Comparison of ENCODE assay signal across 10 cellular contexts in genomic region chr17:40021471-40021961, GRCh38. TPM values are rescaled to one million over a fixed set of nuclear protein-coding genes. Genes with fewer than 3 reads are reported as not detected.
DNase-seq lines count a peak whose midpoint lies in the region; ATAC-seq, FAIRE-seq and TF ChIP-seq lines count a peak whose summit lies in the region.
"Had no signal": no experiment of that assay in that cellular context is flagged by ENCODE, and none has a peak within 500 bp of the region (broad histone marks: within the 10 kb centered on the region; RNA-seq: fewer than 3 reads in every experiment).

No MANE protein-coding gene starts in this region.

- dilution Hi-C loops in keratinocyte (cut with MboI; ENCODE audit: extremely low pct_ligation_motif_present, low sequenced_read_pairs), result no loop called here

- peaks cover 4 to 42% (median 5%) of the 10 kb centered on the region in 5 donors for H3K36me3 Mint-ChIP-seq in naive thymus-derived CD4-positive, alpha-beta T cell

- FAIRE-seq in keratinocyte (lab: Jason Lieb, UNC), result peak; percentile 95
- FAIRE-seq: small intestine had no signal

- peak overlapping the region; percentile 56 for H3K4me2 ChIP-seq in keratinocyte (ENCODE audit: control insufficient read depth, extremely low read depth, insufficient read depth, low read depth, low read length)

- H3K36me3 ChIP-seq in left ventricle myocardium inferior, result peaks cover 68% of the 10 kb centered on the region
- peaks cover 3 to 38% of the 10 kb centered on the region in 2 experiments for H3K36me3 ChIP-seq in keratinocyte (ENCODE audit: control insufficient read depth in 2 of 2, extremely low read depth in 1 of 2, insufficient read depth in 2 of 2, low read length in 2 of 2)
- peaks cover 4 to 70% (median 5%) of the 10 kb centered on the region in 3 experiments for H3K36me3 ChIP-seq in naive thymus-derived CD4-positive, alpha-beta T cell (ENCODE audit: control insufficient read depth in 2 of 3, insufficient read depth in 3 of 3, low read length in 3 of 3)

- no peaks in the 10 kb centered on the region for H3K27me3 Mint-ChIP-seq in naive thymus-derived CD4-positive, alpha-beta T cell

- H4K20me1 ChIP-seq in keratinocyte (ENCODE audit: control insufficient read depth, extremely low read depth, insufficient read depth, low read length), result no peaks in the 10 kb centered on the region

- peak overlapping the region in 1 of 9 donors; percentile 43 for H3K27ac Mint-ChIP-seq in naive thymus-derived CD4-positive, alpha-beta T cell

- POLR2A ChIA-PET in naive thymus-derived CD4-positive, alpha-beta T cell (lab: Charles Lee), result no interaction called here

- H3K4me3 ChIP-seq in left ventricle myocardium inferior, result no peak overlapping the region
- H3K4me3 ChIP-seq in keratinocyte (ENCODE audit: control insufficient read depth in 2 of 3, extremely low read depth in 1 of 3, insufficient read depth in 2 of 3, low read depth in 1 of 3, low read length in 3 of 3), result peak overlapping the region in 1 of 3 experiments; percentile 15
- no peak overlapping the region for H3K4me3 ChIP-seq in naive thymus-derived CD4-positive, alpha-beta T cell (ENCODE audit: low read length)

- peaks cover 2% of the 10 kb centered on the region for H3K79me2 ChIP-seq in keratinocyte (ENCODE audit: control insufficient read depth, insufficient read depth, low read length)

- intact Hi-C loops in left ventricle myocardium inferior (cut with micrococcal nuclease), result no loop called here
- intact Hi-C loops in Right ventricle myocardium inferior (cut with DNase I), result no loop called here
- intact Hi-C loops in naive thymus-derived CD4-positive, alpha-beta T cell (cut with micrococcal nuclease), result no loop called here

- ATAC-seq in Right ventricle myocardium inferior, result no peak
- no peak for ATAC-seq in GM19351 (IDR thresholded peaks at IDR 0.05; ENCODE audit: unreplicated experiment)
- no peak for ATAC-seq in naive thymus-derived CD4-positive, alpha-beta T cell
- ATAC-seq in HG02571 (IDR thresholded peaks at IDR 0.05; ENCODE audit: unreplicated experiment), result no peak

- H3K4me1 ChIP-seq in left ventricle myocardium inferior (peaks cover 70% of the 10 kb centered on the region), keratinocyte (ENCODE audit: control insufficient read depth, extremely low read depth, insufficient read depth, low read length) (peaks cover 55% of the 10 kb centered on the region)
- H3K4me1 ChIP-seq in naive thymus-derived CD4-positive, alpha-beta T cell (ENCODE audit: control insufficient read depth in 2 of 2, insufficient read depth in 2 of 2, low read length in 2 of 2), result peaks cover 6 to 18% of the 10 kb centered on the region in 2 donors

- H3K9me3 Mint-ChIP-seq in naive thymus-derived CD4-positive, alpha-beta T cell, result no peaks in the 10 kb centered on the region

- no peaks in the 10 kb centered on the region for H3K9me3 ChIP-seq in left ventricle myocardium inferior (replicated peaks)
- H3K9me3 ChIP-seq in keratinocyte (ENCODE audit: control insufficient read depth, low read depth, low read length), result no peaks in the 10 kb centered on the region
- no peaks in the 10 kb centered on the region for H3K9me3 ChIP-seq in naive thymus-derived CD4-positive, alpha-beta T cell (ENCODE audit: control insufficient read depth in 2 of 3, low read length in 3 of 3)

- H3K9ac ChIP-seq in keratinocyte (ENCODE audit: control insufficient read depth, extremely low read depth, insufficient read depth, low read length), result peak overlapping the region; percentile 76

- no peak for DNase-seq in left ventricle myocardium inferior
- DNase-seq in Right ventricle myocardium inferior (ENCODE audit: missing footprints), result no peak
- peak; percentile 67 for DNase-seq in amniotic epithelial cell (ENCODE audit: low read depth)
- peak; percentile 98 for DNase-seq in keratinocyte (ENCODE audit: low read depth, low spot score)
- no peak for DNase-seq in naive thymus-derived CD4-positive, alpha-beta T cell
- no peak for DNase-seq in OCI-M1 (lab: John Stamatoyannopoulos, UW)
- DNase-seq: AML-193, small intestine had no signal

- H2AFZ ChIP-seq in keratinocyte (ENCODE audit: control insufficient read depth, low read length), result no peak overlapping the region

- H3K4me3 Mint-ChIP-seq in naive thymus-derived CD4-positive, alpha-beta T cell, result no peak overlapping the region

- H3K9me1 ChIP-seq in keratinocyte (ENCODE audit: control insufficient read depth, extremely low read depth, insufficient read depth, low read length), result peaks cover 2% of the 10 kb centered on the region

- no peak for TF ChIP-seq CTCF in left ventricle myocardium inferior (IDR thresholded peaks at IDR 0.05; ENCODE audit: borderline replicate concordance)
- TF ChIP-seq CTCF in keratinocyte (optimal IDR thresholded peaks at IDR 0.05 in 1 of 3, IDR thresholded peaks at IDR 0.05 in 1 of 3, conservative IDR thresholded peaks at IDR 0.05 in 1 of 3; ENCODE audit: extremely low read depth in 1 of 3, insufficient read depth in 2 of 3, low read length in 3 of 3), result no peak

- H3K27ac ChIP-seq in left ventricle myocardium inferior (replicated peaks), result peak overlapping the region; percentile 23
- peak overlapping the region; percentile 89 for H3K27ac ChIP-seq in keratinocyte (ENCODE audit: control insufficient read depth, insufficient read depth, low read length)
- H3K27ac ChIP-seq in naive thymus-derived CD4-positive, alpha-beta T cell (ENCODE audit: low read depth, low read length), result no peak overlapping the region

- CTCF ChIA-PET in naive thymus-derived CD4-positive, alpha-beta T cell (lab: Charles Lee), result interaction anchor here (1.4 to 1.5 kb wide), 3 partner anchors 16 to 147 kb away, joined by 4 to 6 read pairs (median 5); no protein-coding TSS in a partner anchor

- H3K4me1 Mint-ChIP-seq in naive thymus-derived CD4-positive, alpha-beta T cell, result peaks cover 7 to 17% (median 15%) of the 10 kb centered on the region in 7 donors

- no peaks in the 10 kb centered on the region for H3K27me3 ChIP-seq in left ventricle myocardium inferior (ENCODE audit: low read depth)
- H3K27me3 ChIP-seq in keratinocyte (ENCODE audit: control insufficient read depth, extremely low read depth, insufficient read depth, low read length), result no peaks in the 10 kb centered on the region
- no peaks in the 10 kb centered on the region for H3K27me3 ChIP-seq in naive thymus-derived CD4-positive, alpha-beta T cell (ENCODE audit: control insufficient read depth in 2 of 2, insufficient read depth in 2 of 2, low read length in 2 of 2)

RNA-seq across cellular contexts. Expression of gene CSF3, which starts 6.3 kb away (rescaled TPM):
- total RNA-seq in left ventricle myocardium inferior, result not detected
- total RNA-seq in Right ventricle myocardium inferior, result not detected
- 0.19 to 0.84 TPM (median 0.76 TPM) in 3 replicates for polyA plus RNA-seq in keratinocyte
- polyA plus RNA-seq in keratinocyte (2011; ENCODE audit: low read depth), result not detected
- 0.26 and 0.30 TPM in 2 replicates for polyA plus RNA-seq in keratinocyte (2011; cell fraction: cytosol; rRNA removed)
- polyA plus RNA-seq in keratinocyte (2011; cell fraction: nucleus; rRNA removed), result 0.43 and 0.45 TPM in 2 replicates
- 0.66 TPM in 1 of 2 replicates, not detected in the other for polyA plus RNA-seq in keratinocyte (2012; ENCODE audit: low replicate concordance)
- 0.19 to 0.72 TPM (median 0.40 TPM) in 3 replicates for polyA minus RNA-seq in keratinocyte
- polyA minus RNA-seq in keratinocyte (2011; cell fraction: cytosol; rRNA and poly(A)+ RNA removed), result not detected
- 0.53 TPM in 1 of 2 replicates, not detected in the other for polyA minus RNA-seq in keratinocyte (2011; cell fraction: nucleus; rRNA and poly(A)+ RNA removed)
- total RNA-seq in naive thymus-derived CD4-positive, alpha-beta T cell, result not detected
- not detected for polyA plus RNA-seq in naive thymus-derived CD4-positive, alpha-beta T cell

RNA-seq across cellular contexts. Expression of gene MED24, which starts 32.7 kb away (rescaled TPM):
- total RNA-seq in left ventricle myocardium inferior, result 58.2 TPM
- total RNA-seq in Right ventricle myocardium inferior, result 53.9 TPM
- polyA plus RNA-seq in keratinocyte, result 45.3 to 77.3 TPM (median 47.2 TPM) in 3 replicates
- polyA plus RNA-seq in keratinocyte (2011; ENCODE audit: low read depth), result 20.0 TPM
- 54.1 and 62.2 TPM in 2 replicates for polyA plus RNA-seq in keratinocyte (2011; cell fraction: cytosol; rRNA removed)
- polyA plus RNA-seq in keratinocyte (2011; cell fraction: nucleus; rRNA removed), result 134 and 168 TPM in 2 replicates
- 30.8 and 51.5 TPM in 2 replicates for polyA plus RNA-seq in keratinocyte (2012; ENCODE audit: low replicate concordance)
- polyA minus RNA-seq in keratinocyte, result 82.2 to 244 TPM (median 85.5 TPM) in 3 replicates
- 97.8 TPM for polyA minus RNA-seq in keratinocyte (2011; cell fraction: cytosol; rRNA and poly(A)+ RNA removed)
- polyA minus RNA-seq in keratinocyte (2011; cell fraction: nucleus; rRNA and poly(A)+ RNA removed), result 89.3 and 107 TPM in 2 replicates
- 100 to 1,000 TPM in 1 of 5 experiments, 10 to 100 TPM in 4; 82.9 to 103 (median 91.4) TPM for total RNA-seq in naive thymus-derived CD4-positive, alpha-beta T cell
- polyA plus RNA-seq in naive thymus-derived CD4-positive, alpha-beta T cell, result 10 to 100 TPM; 46.7 to 62.7 TPM

RNA-seq across cellular contexts. Expression of gene PSMD3, which starts 40.9 kb away (rescaled TPM):
- 86.7 TPM for total RNA-seq in left ventricle myocardium inferior
- total RNA-seq in Right ventricle myocardium inferior, result 86.9 TPM
- 97.1 to 169 TPM (median 108 TPM) in 3 replicates for polyA plus RNA-seq in keratinocyte
- 105 TPM for polyA plus RNA-seq in keratinocyte (2011; ENCODE audit: low read depth)
- polyA plus RNA-seq in keratinocyte (2011; cell fraction: cytosol; rRNA removed), result 108 and 128 TPM in 2 replicates
- polyA plus RNA-seq in keratinocyte (2011; cell fraction: nucleus; rRNA removed), result 162 and 174 TPM in 2 replicates
- polyA plus RNA-seq in keratinocyte (2012; ENCODE audit: low replicate concordance), result 129 and 159 TPM in 2 replicates
- polyA minus RNA-seq in keratinocyte, result 114 to 244 TPM (median 137 TPM) in 3 replicates
- 90.9 TPM for polyA minus RNA-seq in keratinocyte (2011; cell fraction: cytosol; rRNA and poly(A)+ RNA removed)
- polyA minus RNA-seq in keratinocyte (2011; cell fraction: nucleus; rRNA and poly(A)+ RNA removed), result 61.0 and 68.6 TPM in 2 replicates
- 100 to 1,000 TPM in 1 of 5 experiments, 10 to 100 TPM in 4; 55.7 to 111 (median 68.9) TPM for total RNA-seq in naive thymus-derived CD4-positive, alpha-beta T cell
- 10 to 100 TPM; 44.6 to 53.1 TPM for polyA plus RNA-seq in naive thymus-derived CD4-positive, alpha-beta T cell

RNA-seq across cellular contexts. Expression of gene THRA, which starts 41.2 kb away (rescaled TPM):
- total RNA-seq in left ventricle myocardium inferior (78.3 TPM), Right ventricle myocardium inferior (88.3 TPM)
- polyA plus RNA-seq in keratinocyte, result 3.3 to 5.9 TPM (median 4.5 TPM) in 3 replicates
- 2.3 TPM for polyA plus RNA-seq in keratinocyte (2011; ENCODE audit: low read depth)
- polyA plus RNA-seq in keratinocyte (2011; cell fraction: cytosol; rRNA removed), result 2.5 and 4.4 TPM in 2 replicates
- polyA plus RNA-seq in keratinocyte (2011; cell fraction: nucleus; rRNA removed), result 5.2 and 5.8 TPM in 2 replicates
- polyA plus RNA-seq in keratinocyte (2012; ENCODE audit: low replicate concordance), result 4.9 and 8.4 TPM in 2 replicates
- polyA minus RNA-seq in keratinocyte, result 4.8 to 14.7 TPM (median 4.9 TPM) in 3 replicates
- 5.6 TPM for polyA minus RNA-seq in keratinocyte (2011; cell fraction: cytosol; rRNA and poly(A)+ RNA removed)
- polyA minus RNA-seq in keratinocyte (2011; cell fraction: nucleus; rRNA and poly(A)+ RNA removed), result 2.4 and 3.2 TPM in 2 replicates
- total RNA-seq in naive thymus-derived CD4-positive, alpha-beta T cell, result 10 to 100 TPM in 4 of 5 experiments, 1 to 10 TPM in 1; 3.2 to 55.9 (median 48.4) TPM
- 10 to 100 TPM; 17.7 to 26.2 TPM for polyA plus RNA-seq in naive thymus-derived CD4-positive, alpha-beta T cell

RNA-seq across cellular contexts. Expression of gene GSDMA, which starts 58.7 kb away (rescaled TPM):
- total RNA-seq in left ventricle myocardium inferior (0.66 TPM), Right ventricle myocardium inferior (1.4 TPM)
- polyA plus RNA-seq in keratinocyte, result 5.0 to 9.8 TPM (median 8.5 TPM) in 3 replicates
- 82.1 TPM for polyA plus RNA-seq in keratinocyte (2011; ENCODE audit: low read depth)
- polyA plus RNA-seq in keratinocyte (2011; cell fraction: cytosol; rRNA removed), result 4.2 and 4.8 TPM in 2 replicates
- 6.4 and 7.4 TPM in 2 replicates for polyA plus RNA-seq in keratinocyte (2011; cell fraction: nucleus; rRNA removed)
- 6.5 and 78.8 TPM in 2 replicates for polyA plus RNA-seq in keratinocyte (2012; ENCODE audit: low replicate concordance)
- 10.6 to 15.5 TPM (median 12.3 TPM) in 3 replicates for polyA minus RNA-seq in keratinocyte
- polyA minus RNA-seq in keratinocyte (2011; cell fraction: cytosol; rRNA and poly(A)+ RNA removed), result 2.9 TPM
- polyA minus RNA-seq in keratinocyte (2011; cell fraction: nucleus; rRNA and poly(A)+ RNA removed), result 4.3 and 6.3 TPM in 2 replicates
- 1 to 10 TPM in 1 of 5 experiments, under 1 TPM in 2, not detected in 2; 0.22 to 2.4 (median 0.75) TPM for total RNA-seq in naive thymus-derived CD4-positive, alpha-beta T cell
- polyA plus RNA-seq in naive thymus-derived CD4-positive, alpha-beta T cell, result under 1 TPM; 0.61 to 0.69 TPM

Comparison
In these comparisons a context has a peak if more than half of its experiments do, and no peak if none do; other contexts are left out.
1. DNase-seq: peak in amniotic epithelial cell (single experiment) and keratinocyte (single experiment); none in left ventricle myocardium inferior (single experiment), Right ventricle myocardium inferior (single experiment), naive thymus-derived CD4-positive, alpha-beta T cell (0 of 9) and OCI-M1 (single experiment).